In the genomic region with DNA sequence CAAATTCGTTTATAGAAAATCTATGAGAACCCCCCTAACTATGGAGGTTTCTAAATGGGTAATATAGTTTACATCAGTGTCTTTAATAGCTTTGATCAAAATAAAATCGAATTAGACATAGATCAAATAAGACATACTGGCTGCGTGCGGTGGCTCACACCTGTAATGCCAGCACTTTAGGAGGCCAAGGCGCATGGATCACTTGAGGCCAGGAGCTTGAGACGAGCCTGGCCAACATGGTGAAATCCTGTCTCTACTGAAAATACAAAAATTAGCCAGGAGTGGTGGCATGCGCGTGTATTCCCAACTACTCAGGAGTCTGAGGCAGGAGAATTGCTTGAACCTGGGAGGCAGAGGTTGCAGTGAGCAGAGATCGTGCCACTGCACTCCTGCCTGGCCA, we compare ENCODE assay signal across 20 cellular contexts. TPM values are rescaled to one million over a fixed set of nuclear protein-coding genes. Genes with fewer than 3 reads are reported as not detected.
"Had no signal": no experiment of that assay in that cellular context is flagged by ENCODE, and none has a peak within 500 bp of the region (broad histone marks: within the 10 kb centered on the region; RNA-seq: fewer than 3 reads in every experiment).

No MANE protein-coding gene starts in this region.

RNA-seq across cellular contexts. Expression of gene GJE1, which starts 21.9 kb away (rescaled TPM):
- total RNA-seq: activated naive CD4-positive, alpha-beta T cell treated with anti-CD3 and anti-CD28 coated beads for 36 hours; activated naive CD4-positive, alpha-beta T cell treated with anti-CD3 and anti-CD28 coated beads, Interleukin-2, amount 50 U/mL, for 72 hours; activated naive CD8-positive, alpha-beta T cell treated with anti-CD3 and anti-CD28 coated beads for 36 hours; activated naive CD8-positive, alpha-beta T cell treated with anti-CD3 and anti-CD28 coated beads, Interleukin-2, amount 10 ng/mL, durations not matched to agents 7 days and 5 days; activated T-cell treated with anti-CD3 and anti-CD28 coated beads, Interleukin-2, amount 50 U/mL, for 4 hours; activated T-cell treated with anti-CD3 and anti-CD28 coated beads, Interleukin-2, amount 50 U/mL, for 72 hours; activated T-helper 1 cell treated with anti-CD3 and anti-CD28 coated beads, Interleukin-12 subunit alpha, Interleukin-12 subunit beta, Interleukin-2, Interleukin-4 antibody, amounts not matched to agents 30 ng/mL and 10 ng/mL and 1 ng/mL, durations not matched to agents 14 hours and 24 hours and 36 hours; activated T-helper 17 cell treated with anti-CD3 and anti-CD28 coated beads, Interleukin-2, amount 50 U/mL, for 72 hours; activated T-helper 2 cell treated with anti-CD3 and anti-CD28 coated beads, Interferon-gamma antibody, Interleukin-2, Interleukin-4, amounts not matched to agents 10 μg/mL and 5 μg/mL and 100 μg/mL, durations not matched to agents 14 hours and 24 hours and 36 hours; adrenal gland; aorta; ascending aorta; astrocyte; body of pancreas; breast epithelium; bronchial epithelial cell; cardiac muscle cell; cardiac septum; cerebellum had no signal
- polyA plus RNA-seq: adipose tissue, adrenal gland, aorta, cardiac muscle cell had no signal

RNA-seq across cellular contexts. Expression of gene NMBR, which starts 36.1 kb away (rescaled TPM):
- total RNA-seq: activated naive CD4-positive, alpha-beta T cell treated with anti-CD3 and anti-CD28 coated beads for 36 hours; activated naive CD4-positive, alpha-beta T cell treated with anti-CD3 and anti-CD28 coated beads, Interleukin-2, amount 50 U/mL, for 72 hours; activated naive CD8-positive, alpha-beta T cell treated with anti-CD3 and anti-CD28 coated beads for 36 hours; activated naive CD8-positive, alpha-beta T cell treated with anti-CD3 and anti-CD28 coated beads, Interleukin-2, amount 10 ng/mL, durations not matched to agents 7 days and 5 days; activated T-cell treated with anti-CD3 and anti-CD28 coated beads, Interleukin-2, amount 50 U/mL, for 4 hours; activated T-cell treated with anti-CD3 and anti-CD28 coated beads, Interleukin-2, amount 50 U/mL, for 72 hours; activated T-helper 1 cell treated with anti-CD3 and anti-CD28 coated beads, Interleukin-12 subunit alpha, Interleukin-12 subunit beta, Interleukin-2, Interleukin-4 antibody, amounts not matched to agents 30 ng/mL and 10 ng/mL and 1 ng/mL, durations not matched to agents 14 hours and 24 hours and 36 hours; activated T-helper 17 cell treated with anti-CD3 and anti-CD28 coated beads, Interleukin-2, amount 50 U/mL, for 72 hours; activated T-helper 2 cell treated with anti-CD3 and anti-CD28 coated beads, Interferon-gamma antibody, Interleukin-2, Interleukin-4, amounts not matched to agents 10 μg/mL and 5 μg/mL and 100 μg/mL, durations not matched to agents 14 hours and 24 hours and 36 hours; ascending aorta; astrocyte; body of pancreas; bronchial epithelial cell; cardiac septum had no signal
- polyA plus RNA-seq: adrenal gland, aorta, cardiac muscle cell had no signal
